1 cellular context compared by ENCODE assay signal in genomic region chr9:8408575-8409190, GRCh38.
TF ChIP-seq lines count a peak whose summit lies in the region.

No MANE protein-coding gene starts in this region.

TF ChIP-seq in GM23338, 12 proteins besides CTCF, POLR2A, EP300 and RAD21 (continued from another document):
- TF ChIP-seq, protein P1, sequence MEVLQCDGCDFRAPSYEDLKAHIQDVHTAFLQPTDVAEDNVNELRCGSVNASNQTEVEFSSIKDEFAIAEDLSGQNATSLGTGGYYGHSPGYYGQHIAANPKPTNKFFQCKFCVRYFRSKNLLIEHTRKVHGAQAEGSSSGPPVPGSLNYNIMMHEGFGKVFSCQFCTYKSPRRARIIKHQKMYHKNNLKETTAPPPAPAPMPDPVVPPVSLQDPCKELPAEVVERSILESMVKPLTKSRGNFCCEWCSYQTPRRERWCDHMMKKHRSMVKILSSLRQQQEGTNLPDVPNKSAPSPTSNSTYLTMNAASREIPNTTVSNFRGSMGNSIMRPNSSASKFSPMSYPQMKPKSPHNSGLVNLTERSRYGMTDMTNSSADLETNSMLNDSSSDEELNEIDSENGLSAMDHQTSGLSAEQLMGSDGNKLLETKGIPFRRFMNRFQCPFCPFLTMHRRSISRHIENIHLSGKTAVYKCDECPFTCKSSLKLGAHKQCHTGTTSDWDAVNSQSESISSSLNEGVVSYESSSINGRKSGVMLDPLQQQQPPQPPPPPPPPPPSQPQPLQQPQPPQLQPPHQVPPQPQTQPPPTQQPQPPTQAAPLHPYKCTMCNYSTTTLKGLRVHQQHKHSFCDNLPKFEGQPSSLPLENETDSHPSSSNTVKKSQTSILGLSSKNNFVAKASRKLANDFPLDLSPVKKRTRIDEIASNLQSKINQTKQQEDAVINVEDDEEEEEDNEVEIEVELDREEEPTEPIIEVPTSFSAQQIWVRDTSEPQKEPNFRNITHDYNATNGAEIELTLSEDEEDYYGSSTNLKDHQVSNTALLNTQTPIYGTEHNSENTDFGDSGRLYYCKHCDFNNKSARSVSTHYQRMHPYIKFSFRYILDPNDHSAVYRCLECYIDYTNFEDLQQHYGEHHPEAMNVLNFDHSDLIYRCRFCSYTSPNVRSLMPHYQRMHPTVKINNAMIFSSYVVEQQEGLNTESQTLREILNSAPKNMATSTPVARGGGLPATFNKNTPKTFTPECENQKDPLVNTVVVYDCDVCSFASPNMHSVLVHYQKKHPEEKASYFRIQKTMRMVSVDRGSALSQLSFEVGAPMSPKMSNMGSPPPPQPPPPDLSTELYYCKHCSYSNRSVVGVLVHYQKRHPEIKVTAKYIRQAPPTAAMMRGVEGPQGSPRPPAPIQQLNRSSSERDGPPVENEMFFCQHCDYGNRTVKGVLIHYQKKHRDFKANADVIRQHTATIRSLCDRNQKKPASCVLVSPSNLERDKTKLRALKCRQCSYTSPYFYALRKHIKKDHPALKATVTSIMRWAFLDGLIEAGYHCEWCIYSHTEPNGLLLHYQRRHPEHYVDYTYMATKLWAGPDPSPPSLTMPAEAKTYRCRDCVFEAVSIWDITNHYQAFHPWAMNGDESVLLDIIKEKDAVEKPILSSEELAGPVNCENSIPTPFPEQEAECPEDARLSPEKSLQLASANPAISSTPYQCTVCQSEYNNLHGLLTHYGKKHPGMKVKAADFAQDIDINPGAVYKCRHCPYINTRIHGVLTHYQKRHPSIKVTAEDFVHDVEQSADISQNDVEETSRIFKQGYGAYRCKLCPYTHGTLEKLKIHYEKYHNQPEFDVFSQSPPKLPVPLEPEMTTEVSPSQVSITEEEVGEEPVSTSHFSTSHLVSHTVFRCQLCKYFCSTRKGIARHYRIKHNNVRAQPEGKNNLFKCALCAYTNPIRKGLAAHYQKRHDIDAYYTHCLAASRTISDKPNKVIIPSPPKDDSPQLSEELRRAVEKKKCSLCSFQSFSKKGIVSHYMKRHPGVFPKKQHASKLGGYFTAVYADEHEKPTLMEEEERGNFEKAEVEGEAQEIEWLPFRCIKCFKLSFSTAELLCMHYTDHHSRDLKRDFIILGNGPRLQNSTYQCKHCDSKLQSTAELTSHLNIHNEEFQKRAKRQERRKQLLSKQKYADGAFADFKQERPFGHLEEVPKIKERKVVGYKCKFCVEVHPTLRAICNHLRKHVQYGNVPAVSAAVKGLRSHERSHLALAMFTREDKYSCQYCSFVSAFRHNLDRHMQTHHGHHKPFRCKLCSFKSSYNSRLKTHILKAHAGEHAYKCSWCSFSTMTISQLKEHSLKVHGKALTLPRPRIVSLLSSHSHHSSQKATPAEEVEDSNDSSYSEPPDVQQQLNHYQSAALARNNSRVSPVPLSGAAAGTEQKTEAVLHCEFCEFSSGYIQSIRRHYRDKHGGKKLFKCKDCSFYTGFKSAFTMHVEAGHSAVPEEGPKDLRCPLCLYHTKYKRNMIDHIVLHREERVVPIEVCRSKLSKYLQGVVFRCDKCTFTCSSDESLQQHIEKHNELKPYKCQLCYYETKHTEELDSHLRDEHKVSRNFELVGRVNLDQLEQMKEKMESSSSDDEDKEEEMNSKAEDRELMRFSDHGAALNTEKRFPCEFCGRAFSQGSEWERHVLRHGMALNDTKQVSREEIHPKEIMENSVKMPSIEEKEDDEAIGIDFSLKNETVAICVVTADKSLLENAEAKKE (CRISPR knock-in tag; IDR thresholded peaks at IDR 0.05), result no peak
- TF ChIP-seq, protein P2, sequence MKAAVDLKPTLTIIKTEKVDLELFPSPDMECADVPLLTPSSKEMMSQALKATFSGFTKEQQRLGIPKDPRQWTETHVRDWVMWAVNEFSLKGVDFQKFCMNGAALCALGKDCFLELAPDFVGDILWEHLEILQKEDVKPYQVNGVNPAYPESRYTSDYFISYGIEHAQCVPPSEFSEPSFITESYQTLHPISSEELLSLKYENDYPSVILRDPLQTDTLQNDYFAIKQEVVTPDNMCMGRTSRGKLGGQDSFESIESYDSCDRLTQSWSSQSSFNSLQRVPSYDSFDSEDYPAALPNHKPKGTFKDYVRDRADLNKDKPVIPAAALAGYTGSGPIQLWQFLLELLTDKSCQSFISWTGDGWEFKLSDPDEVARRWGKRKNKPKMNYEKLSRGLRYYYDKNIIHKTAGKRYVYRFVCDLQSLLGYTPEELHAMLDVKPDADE (IDR thresholded peaks at IDR 0.05), result no peak
- no peak for TF ChIP-seq EZH2phosphoT487 (IDR thresholded peaks at IDR 0.05; ENCODE audit: unreplicated experiment)
- TF ChIP-seq POLR2AphosphoS5 (IDR thresholded peaks at IDR 0.05; ENCODE audit: low read depth), result no peak
- no peak for TF ChIP-seq ZNF114 (CRISPR knock-in tag; IDR thresholded peaks at IDR 0.05)
